In the genomic region with DNA sequence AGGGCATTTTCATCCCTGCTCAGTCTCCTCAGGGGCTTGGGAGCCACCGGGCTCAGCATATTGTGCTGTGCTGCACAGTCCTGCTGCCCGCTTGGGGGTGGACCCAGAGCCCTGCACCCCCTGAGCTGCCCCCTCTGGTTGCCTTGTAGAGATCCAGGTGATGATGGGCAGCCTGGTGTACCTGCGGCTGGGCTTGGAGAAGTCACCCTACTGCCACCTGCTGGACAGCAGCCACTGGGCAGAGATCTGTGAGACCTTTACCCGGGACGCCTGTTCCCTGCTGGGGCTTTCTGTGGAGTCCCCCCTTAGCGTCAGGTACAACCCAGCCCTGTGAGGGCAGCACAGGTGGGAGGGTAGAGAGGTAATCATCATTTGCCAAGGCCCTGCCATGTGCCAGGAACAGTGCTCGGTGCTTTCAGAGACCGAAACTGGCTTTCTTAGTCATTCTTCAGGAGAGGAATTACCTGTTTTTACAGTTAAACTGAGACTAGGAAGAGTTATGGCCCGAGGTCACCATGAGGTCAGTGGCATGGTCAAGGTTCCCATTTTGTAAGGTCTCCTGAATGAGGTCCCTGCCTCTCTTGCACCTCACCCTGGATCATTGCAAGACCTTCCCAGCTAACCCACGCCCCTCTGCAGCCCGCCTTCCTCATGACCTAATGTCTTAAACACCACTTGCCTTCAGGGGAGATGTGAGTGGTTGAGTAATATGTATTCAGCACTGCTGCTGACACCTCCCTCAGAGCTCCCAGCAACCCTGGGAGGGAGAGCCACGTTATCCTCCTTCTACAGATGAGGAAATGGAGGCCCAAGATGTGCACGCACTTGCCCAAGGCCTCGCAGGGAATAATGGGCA, we compare ENCODE assay signal across 9 cellular contexts. TPM values are rescaled to one million over a fixed set of nuclear protein-coding genes. Genes with fewer than 3 reads are reported as not detected.
DNase-seq lines count a peak whose midpoint lies in the region; ATAC-seq and TF ChIP-seq lines count a peak whose summit lies in the region.
"Had no signal": no experiment of that assay in that cellular context is flagged by ENCODE, and none has a peak within 500 bp of the region (broad histone marks: within the 10 kb centered on the region; RNA-seq: fewer than 3 reads in every experiment).

No MANE protein-coding gene starts in this region.

- H3K27me3 Mint-ChIP-seq in IgD-negative memory B cell = no peaks in the 10 kb centered on the region
- H3K27me3 Mint-ChIP-seq in activated naive CD4-positive, alpha-beta T cell treated with anti-CD3 and anti-CD28 coated beads for 36 hours (ENCODE audit: low read depth) = no peaks in the 10 kb centered on the region

- ATAC-seq in GM19023 (IDR thresholded peaks at IDR 0.05; ENCODE audit: unreplicated experiment) (peak; percentile 56), GM18873 (IDR thresholded peaks at IDR 0.05; ENCODE audit: low FRiP score, unreplicated experiment) (no peak)

- peak overlapping the region in 2 of 3 donors; percentile 34 to 77 for H3K27ac Mint-ChIP-seq in IgD-negative memory B cell
- H3K27ac Mint-ChIP-seq in activated naive CD4-positive, alpha-beta T cell treated with anti-CD3 and anti-CD28 coated beads for 36 hours = peak overlapping the region; percentile 70

- H3K4me1 Mint-ChIP-seq in IgD-negative memory B cell = peaks cover 2 to 7% (median 5%) of the 10 kb centered on the region in 3 donors
- peaks cover 40% of the 10 kb centered on the region for H3K4me1 Mint-ChIP-seq in activated naive CD4-positive, alpha-beta T cell treated with anti-CD3 and anti-CD28 coated beads for 36 hours (ENCODE audit: low read depth)

- H3K4me3 ChIP-seq in AG04449 (ENCODE audit: low read depth, low read length) (no peak overlapping the region), left ventricle myocardium inferior (no peak overlapping the region)

- TF ChIP-seq CTCF in AG04449 (IDR thresholded peaks at IDR 0.05; ENCODE audit: insufficient read depth, low read length, missing control alignments) (peak; percentile 77), left ventricle myocardium inferior (IDR thresholded peaks at IDR 0.05; ENCODE audit: borderline replicate concordance) (peak; percentile 76)

- no peaks in the 10 kb centered on the region for H3K36me3 Mint-ChIP-seq in IgD-negative memory B cell
- peaks cover 48% of the 10 kb centered on the region for H3K36me3 Mint-ChIP-seq in activated naive CD4-positive, alpha-beta T cell treated with anti-CD3 and anti-CD28 coated beads for 36 hours (ENCODE audit: low read depth)

- intact Hi-C loops in activated naive CD4-positive, alpha-beta T cell treated with anti-CD3 and anti-CD28 coated beads for 36 hours (cut with micrococcal nuclease) = loop anchor here (1.0 kb wide), 2 partner anchors 25 to 70 kb away; no protein-coding TSS in a partner anchor
- intact Hi-C loops in left ventricle myocardium inferior (cut with micrococcal nuclease) = no loop called here

- H3K36me3 ChIP-seq in left ventricle myocardium inferior = peaks cover 100% of the 10 kb centered on the region

- no peaks in the 10 kb centered on the region for H3K27me3 ChIP-seq in left ventricle myocardium inferior (ENCODE audit: low read depth)

- POLR2A ChIA-PET in AG04449 (lab: Yijun Ruan, JAX) = no interaction called here

- no peaks in the 10 kb centered on the region for H3K9me3 Mint-ChIP-seq in IgD-negative memory B cell
- no peaks in the 10 kb centered on the region for H3K9me3 Mint-ChIP-seq in activated naive CD4-positive, alpha-beta T cell treated with anti-CD3 and anti-CD28 coated beads for 36 hours

- in situ Hi-C loops in SK-MEL-5 (cut with HindIII; ENCODE audit: low pct_unique_long_range_greater_than_20kb, low sequenced_read_pairs) = no loop called here

- CTCF ChIA-PET in AG04449 (lab: Yijun Ruan, JAX) = interaction anchor here (1.0 to 8.5 kb wide), 7 partner anchors 9 to 539 kb away, joined by 3 to 61 read pairs (median 4); no protein-coding TSS in a partner anchor
- CTCF ChIA-PET in activated naive CD4-positive, alpha-beta T cell treated with anti-CD3 and anti-CD28 coated beads for 36 hours (lab: Charles Lee) = interaction anchor here (0.8 to 9.1 kb wide), 7 partner anchors 11 to 71 kb away, joined by 3 to 76 read pairs (median 4); no protein-coding TSS in a partner anchor

- no peaks in the 10 kb centered on the region for H3K9me3 ChIP-seq in left ventricle myocardium inferior (replicated peaks)

- H3K4me3 Mint-ChIP-seq in IgD-negative memory B cell = peak overlapping the region in 1 of 4 donors; percentile 56
- H3K4me3 Mint-ChIP-seq in activated naive CD4-positive, alpha-beta T cell treated with anti-CD3 and anti-CD28 coated beads for 36 hours = no peak overlapping the region

- DNase-seq in AG04449 (ENCODE audit: low read depth, low spot score) (peak; percentile 19), SK-MEL-5 (ENCODE audit: low read depth, low spot score) (peak; percentile 69), left ventricle myocardium inferior (peak; percentile 39)
- DNase-seq in activated naive CD4-positive, alpha-beta T cell treated with anti-CD3 and anti-CD28 coated beads for 36 hours = peak; percentile 83
- peak; percentile 79 for DNase-seq in stimulated activated CD4-positive, alpha-beta T cell treated with anti-CD3 and anti-CD28 coated beads, Interleukin-15, amount 100 ng/mL, for 24 hours

- H3K27ac ChIP-seq in left ventricle myocardium inferior (replicated peaks) = no peak overlapping the region

- peaks cover 6% of the 10 kb centered on the region for H3K4me1 ChIP-seq in left ventricle myocardium inferior

RNA-seq across cellular contexts. Expression of a gene that starts 7.5 kb away (rescaled TPM):
- polyA plus RNA-seq in IgD-negative memory B cell = 227 TPM
- 253 and 272 TPM in 2 replicates for total RNA-seq in SK-MEL-5 (2014; rRNA removed; shearing (Covaris generic))
- 266 and 402 TPM in 2 replicates for polyA plus RNA-seq in SK-MEL-5 (2015; cell fraction: cytosol; rRNA removed)
- 35.5 and 54.8 TPM in 2 replicates for polyA plus RNA-seq in SK-MEL-5 (2015; cell fraction: nucleus; rRNA removed)
- 100 to 1,000 TPM; 289 to 298 TPM for total RNA-seq in activated naive CD4-positive, alpha-beta T cell treated with anti-CD3 and anti-CD28 coated beads for 36 hours
- total RNA-seq in left ventricle myocardium inferior = 78.1 TPM

RNA-seq across cellular contexts. Expression of a gene that starts 15.4 kb away (rescaled TPM):
- polyA plus RNA-seq in IgD-negative memory B cell = 43.0 TPM
- total RNA-seq in SK-MEL-5 (2014; rRNA removed; shearing (Covaris generic)) = 18.4 and 18.6 TPM in 2 replicates
- 26.6 and 28.3 TPM in 2 replicates for polyA plus RNA-seq in SK-MEL-5 (2015; cell fraction: cytosol; rRNA removed)
- 35.4 and 42.5 TPM in 2 replicates for polyA plus RNA-seq in SK-MEL-5 (2015; cell fraction: nucleus; rRNA removed)
- 10 to 100 TPM; 26.0 to 26.7 TPM for total RNA-seq in activated naive CD4-positive, alpha-beta T cell treated with anti-CD3 and anti-CD28 coated beads for 36 hours
- 38.9 TPM for total RNA-seq in left ventricle myocardium inferior

RNA-seq across cellular contexts. Expression of a gene that starts 32.9 kb away (rescaled TPM):
- 10.1 TPM for polyA plus RNA-seq in IgD-negative memory B cell
- 2.8 and 3.6 TPM in 2 replicates for total RNA-seq in SK-MEL-5 (2014; rRNA removed; shearing (Covaris generic))
- 4.0 and 4.5 TPM in 2 replicates for polyA plus RNA-seq in SK-MEL-5 (2015; cell fraction: cytosol; rRNA removed)
- 1.9 and 5.2 TPM in 2 replicates for polyA plus RNA-seq in SK-MEL-5 (2015; cell fraction: nucleus; rRNA removed)
- total RNA-seq in activated naive CD4-positive, alpha-beta T cell treated with anti-CD3 and anti-CD28 coated beads for 36 hours = 1 to 10 TPM; 1.4 to 1.6 TPM
- 1.8 TPM for total RNA-seq in left ventricle myocardium inferior

RNA-seq across cellular contexts. Expression of a gene that starts 41.0 kb away (rescaled TPM):
- polyA plus RNA-seq in IgD-negative memory B cell = not detected
- total RNA-seq in SK-MEL-5 (2014; rRNA removed; shearing (Covaris generic)) = not detected in 2 replicates
- not detected in 2 replicates for polyA plus RNA-seq in SK-MEL-5 (2015; cell fraction: cytosol; rRNA removed)
- not detected in 2 replicates for polyA plus RNA-seq in SK-MEL-5 (2015; cell fraction: nucleus; rRNA removed)
- total RNA-seq in activated naive CD4-positive, alpha-beta T cell treated with anti-CD3 and anti-CD28 coated beads for 36 hours = not detected
- not detected for total RNA-seq in left ventricle myocardium inferior
- total RNA-seq: pulmonary artery endothelial cell had no signal

RNA-seq across cellular contexts. Expression of a gene that starts 58.1 kb away (rescaled TPM):
- polyA plus RNA-seq in IgD-negative memory B cell = 70.6 TPM
- total RNA-seq in SK-MEL-5 (2014; rRNA removed; shearing (Covaris generic)) = 42.2 and 52.1 TPM in 2 replicates
- polyA plus RNA-seq in SK-MEL-5 (2015; cell fraction: cytosol; rRNA removed) = 170 and 202 TPM in 2 replicates
- polyA plus RNA-seq in SK-MEL-5 (2015; cell fraction: nucleus; rRNA removed) = 85.7 and 92.2 TPM in 2 replicates
- total RNA-seq in activated naive CD4-positive, alpha-beta T cell treated with anti-CD3 and anti-CD28 coated beads for 36 hours = 100 to 1,000 TPM; 251 to 262 TPM
- total RNA-seq in left ventricle myocardium inferior = 85.2 TPM

Comparison
In these comparisons a context has a peak if more than half of its experiments do, and no peak if none do; other contexts are left out.
1. DNase-seq: peak in every context shown above with its lines; median percentile 83 in activated naive CD4-positive, alpha-beta T cell treated with anti-CD3 and anti-CD28 coated beads for 36 hours; 79 in stimulated activated CD4-positive, alpha-beta T cell treated with anti-CD3 and anti-CD28 coated beads, Interleukin-15, amount 100 ng/mL, for 24 hours; 69 in SK-MEL-5; 39 in left ventricle myocardium inferior; 19 in AG04449.